ENCODE assay signal across 8 cellular contexts in the genomic region with DNA sequence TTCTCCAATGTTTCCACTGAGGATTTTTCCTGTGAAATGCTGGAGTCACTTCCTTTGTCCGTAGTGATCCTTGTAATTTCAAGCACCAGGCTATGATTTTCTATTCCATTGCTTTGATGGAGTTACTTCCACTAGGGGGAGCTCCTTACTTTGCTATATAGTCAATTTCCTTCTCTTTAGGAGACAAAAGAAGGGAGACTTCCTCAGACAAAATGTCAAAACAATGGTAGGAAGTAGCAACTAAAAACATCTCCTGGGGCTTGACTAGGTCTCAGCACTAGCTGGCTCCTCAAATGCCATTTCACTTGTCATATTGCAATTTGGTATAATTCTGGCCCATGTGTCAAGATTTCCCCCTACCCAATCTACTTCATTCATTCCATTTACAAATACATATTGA. TPM values are rescaled to one million over a fixed set of nuclear protein-coding genes. Genes with fewer than 3 reads are reported as not detected.
A peak's percentile ranks its signal among the peaks of the same experiment; 100 is the strongest.
DNase-seq lines count a peak whose midpoint lies in the region; ATAC-seq and TF ChIP-seq lines count a peak whose summit lies in the region.

No MANE protein-coding gene starts in this region.

- no peaks in the 10 kb centered on the region for H3K23me2 ChIP-seq in H9 (ENCODE audit: insufficient read length, low read depth, low read length, poor library complexity, severe bottlenecking)

- no peak overlapping the region for H3T11ph ChIP-seq in H9 (ENCODE audit: low read length)

- no peak overlapping the region for H2BK120ac ChIP-seq in H9 (ENCODE audit: low read depth, low read length, poor library complexity, severe bottlenecking)

- peak; percentile 32 for ATAC-seq in CD4-positive, alpha-beta T cell (ENCODE audit: poor library complexity)
- ATAC-seq in aorta (ENCODE audit: low FRiP score), result peak; percentile 62
- no peak for ATAC-seq in HG03097 (IDR thresholded peaks at IDR 0.05; ENCODE audit: low FRiP score, unreplicated experiment)

- no peak overlapping the region for H2AK5ac ChIP-seq in H9 (ENCODE audit: insufficient read length, low read length)

- TF ChIP-seq EP300 in suprapubic skin (IDR thresholded peaks at IDR 0.05), result no peak

- H2BK5ac ChIP-seq in H9 (ENCODE audit: insufficient read length, low read length), result no peak overlapping the region

- DNase-seq in CD4-positive, alpha-beta T cell, result no peak
- no peak for DNase-seq in H9
- peak; percentile 41 to 66 for DNase-seq in NCI-H524 (lab: John Stamatoyannopoulos, UW)
- DNase-seq in brain microvascular endothelial cell, result peak; percentile 34
- peak; percentile 14 for DNase-seq in kidney glomerular epithelial cell (lab: John Stamatoyannopoulos, UW)
- no peak for DNase-seq in aorta
- DNase-seq in suprapubic skin (ENCODE audit: low spot score in 2 of 2), result no peak

- no peak for TF ChIP-seq POLR2A in suprapubic skin (IDR thresholded peaks at IDR 0.05)

- no peak overlapping the region for H2BK12ac ChIP-seq in H9 (ENCODE audit: insufficient read length, low read depth, low read length)

- H3K4me1 ChIP-seq in H9 (ENCODE audit: insufficient read depth, low read length) (no peaks in the 10 kb centered on the region), aorta (ENCODE audit: control insufficient read depth in 1 of 2, insufficient read depth in 2 of 2, low read length in 2 of 2) (no peaks in the 10 kb centered on the region), suprapubic skin (no peaks in the 10 kb centered on the region)

- H3K4me1 Mint-ChIP-seq in CD4-positive, alpha-beta T cell (ENCODE audit: low read depth), result no peaks in the 10 kb centered on the region
- no peaks in the 10 kb centered on the region for H3K4me1 Mint-ChIP-seq in H9

- H3K4me3 Mint-ChIP-seq in CD4-positive, alpha-beta T cell, result no peak overlapping the region
- no peak overlapping the region for H3K4me3 Mint-ChIP-seq in H9

- in situ Hi-C loops in brain microvascular endothelial cell (cut with HindIII; ENCODE audit: low pct_ligation_motif_present, low sequenced_read_pairs), result no loop called here

- no peak overlapping the region for H4K5ac ChIP-seq in H9 (ENCODE audit: insufficient read length, low read depth, low read length)

- peaks cover 4% of the 10 kb centered on the region for H3K27me3 Mint-ChIP-seq in CD4-positive, alpha-beta T cell
- H3K27me3 Mint-ChIP-seq in H9 (ENCODE audit: low read depth), result peaks cover 4% of the 10 kb centered on the region

- H2AFZ ChIP-seq in H9 (ENCODE audit: low read length), result no peak overlapping the region

- H3K9me3 ChIP-seq in CD4-positive, alpha-beta T cell (ENCODE audit: control insufficient read depth, low read length), result no peaks in the 10 kb centered on the region
- H3K9me3 ChIP-seq in H9 (ENCODE audit: control insufficient read depth, low read depth, low read length), result peaks cover 13% of the 10 kb centered on the region
- no peaks in the 10 kb centered on the region for H3K9me3 ChIP-seq in aorta (ENCODE audit: control insufficient read depth, low read length)
- H3K9me3 ChIP-seq in suprapubic skin, result no peaks in the 10 kb centered on the region

- no peaks in the 10 kb centered on the region for H4K20me1 ChIP-seq in H9 (ENCODE audit: control insufficient read depth, insufficient read depth, insufficient read length)

- CTCF ChIA-PET in CD4-positive, alpha-beta T cell (lab: Charles Lee), result interaction anchor here (0.6 kb wide), 1 partner anchor 1856 kb away, joined by 3 read pairs; no protein-coding TSS in a partner anchor

- no peak overlapping the region for H3K4me3 ChIP-seq in brain microvascular endothelial cell (ENCODE audit: low read depth, low read length)
- H3K4me3 ChIP-seq in aorta (ENCODE audit: low read length in 2 of 2), result no peak overlapping the region
- H3K4me3 ChIP-seq in suprapubic skin, result no peak overlapping the region

- H3K36me3 ChIP-seq in brain microvascular endothelial cell (replicated peaks), result no peaks in the 10 kb centered on the region
- no peaks in the 10 kb centered on the region for H3K36me3 ChIP-seq in aorta (ENCODE audit: control insufficient read depth in 1 of 2, insufficient read depth in 2 of 2, low read length in 1 of 2)
- H3K36me3 ChIP-seq in suprapubic skin, result no peaks in the 10 kb centered on the region

- no peak overlapping the region for H2BK20ac ChIP-seq in H9 (ENCODE audit: low read depth, low read length, poor library complexity, severe bottlenecking)

- peak; percentile 66 for TF ChIP-seq CTCF in CD4-positive, alpha-beta T cell (IDR thresholded peaks at IDR 0.05)
- TF ChIP-seq CTCF in H9 (conservative IDR thresholded peaks at IDR 0.05) (peak; percentile 73), brain microvascular endothelial cell (IDR thresholded peaks at IDR 0.05; ENCODE audit: low read depth, low read length, missing control alignments) (peak; percentile 54), suprapubic skin (IDR thresholded peaks at IDR 0.05) (peak in 1 of 2 donors; percentile 43)

- no peak overlapping the region for H3K23ac ChIP-seq in H9 (ENCODE audit: insufficient read length, low read depth, low read length)

- no peak overlapping the region for H3K27ac Mint-ChIP-seq in CD4-positive, alpha-beta T cell
- no peak overlapping the region for H3K27ac Mint-ChIP-seq in H9

- no peaks in the 10 kb centered on the region for H3K79me2 ChIP-seq in H9 (ENCODE audit: insufficient read depth, low read length)

- no peak overlapping the region for H4K91ac ChIP-seq in H9 (ENCODE audit: insufficient read length, low read depth, low read length)

- no peak overlapping the region for H3K9ac ChIP-seq in H9 (ENCODE audit: extremely low read depth, insufficient read length, low read length)

- no peak overlapping the region for H3K56ac ChIP-seq in H9 (ENCODE audit: insufficient read length, low read depth, low read length)

- H3K4ac ChIP-seq in H9 (ENCODE audit: low read depth, low read length), result no peak overlapping the region

- no peak overlapping the region for H4K8ac ChIP-seq in H9 (replicated peaks; ENCODE audit: insufficient read length, low read depth, low read length)

- H2BK15ac ChIP-seq in H9 (ENCODE audit: low read depth, low read length), result no peak overlapping the region

- no CpG with 5 or more reads among the region's 1 CpG for WGBS in H9 (ENCODE audit: extremely low coverage, insufficient read length, low lambda C conversion rate)
- WGBS in aorta, 2 donors, result 8 to 10% methylated on average over 1 of the region's 1 CpG
- WGBS in suprapubic skin, result 3% methylated on average over 1 of the region's 1 CpG

- no peak overlapping the region for H3K18ac ChIP-seq in H9 (ENCODE audit: insufficient read length, low read depth, low read length)

- no peaks in the 10 kb centered on the region for H3K36me3 Mint-ChIP-seq in CD4-positive, alpha-beta T cell (ENCODE audit: low read depth)
- no peaks in the 10 kb centered on the region; a peak in 2 of 7 replicates for H3K36me3 Mint-ChIP-seq in H9 (ENCODE audit: insufficient read depth in 1 of 3, low read depth in 3 of 3)

- no peak overlapping the region for H3K14ac ChIP-seq in H9 (ENCODE audit: insufficient read depth, low read length)

- H3K79me1 ChIP-seq in H9 (ENCODE audit: insufficient read depth, low read depth, low read length, poor library complexity, severe bottlenecking), result no peaks in the 10 kb centered on the region

- intact Hi-C loops in CD4-positive, alpha-beta T cell (cut with DNase I, micrococcal nuclease), result loop anchor here (1.0 to 5.0 kb wide), 6 partner anchors 161 to 419 kb away; no protein-coding TSS in a partner anchor
- intact Hi-C loops in aorta (cut with DNase I), result loop anchor here (2.0 to 10.0 kb wide), 5 partner anchors 127 to 220 kb away; partner anchors contain the start of gene LONRF3 (in 1 of the 2)

- H3K27ac ChIP-seq in CD4-positive, alpha-beta T cell (ENCODE audit: low read depth, low read length), result no peak overlapping the region
- H3K27ac ChIP-seq in H9 (ENCODE audit: insufficient read length, low read depth, low read length) (no peak overlapping the region), brain microvascular endothelial cell (no peak overlapping the region), aorta (ENCODE audit: low read depth in 1 of 2, low read length in 2 of 2) (no peak overlapping the region), suprapubic skin (no peak overlapping the region)

- H3K4me2 ChIP-seq in H9 (ENCODE audit: insufficient read depth, insufficient read length, low read length), result no peak overlapping the region

- no peaks in the 10 kb centered on the region for H3K27me3 ChIP-seq in CD4-positive, alpha-beta T cell (ENCODE audit: control insufficient read depth, insufficient read depth, low read length)
- H3K27me3 ChIP-seq in H9 (ENCODE audit: insufficient read depth, low read length), result no peaks in the 10 kb centered on the region
- H3K27me3 ChIP-seq in brain microvascular endothelial cell (replicated peaks), result no peaks in the 10 kb centered on the region
- no peaks in the 10 kb centered on the region for H3K27me3 ChIP-seq in aorta (ENCODE audit: control insufficient read depth in 1 of 2, insufficient read depth in 2 of 2, low read length in 1 of 2)
- H3K27me3 ChIP-seq in suprapubic skin, result no peaks in the 10 kb centered on the region

- POLR2A ChIA-PET in CD4-positive, alpha-beta T cell (lab: Charles Lee), result no interaction called here

- no peaks in the 10 kb centered on the region for H3K9me3 Mint-ChIP-seq in CD4-positive, alpha-beta T cell
- peaks cover 18 to 60% of the 10 kb centered on the region in 2 experiments; a peak in 4 of 5 replicates for H3K9me3 Mint-ChIP-seq in H9

RNA-seq across cellular contexts. Expression of gene ZCCHC12, which starts 24.1 kb away (rescaled TPM):
- total RNA-seq in CD4-positive, alpha-beta T cell, result under 1 TPM; 0.14 to 0.47 TPM
- total RNA-seq in H9 (2021) (2.1 and 2.6 TPM in 2 replicates), aorta (under 1 TPM in 1 of 2 donors, not detected in 1; 0.15 TPM), suprapubic skin (not detected)
- polyA plus RNA-seq in aorta, result not detected

Comparison
In these comparisons a context has a peak if more than half of its experiments do, and no peak if none do; other contexts are left out.
1. DNase-seq: peak in NCI-H524 (2 of 2), brain microvascular endothelial cell (single experiment) and kidney glomerular epithelial cell (single experiment); none in CD4-positive, alpha-beta T cell (0 of 10), H9 (single experiment), aorta (0 of 2) and suprapubic skin (0 of 2).